In genomic region chr5:27475063-27475462, GRCh38 we compare ENCODE assay signal across 29 cellular contexts.
DNase-seq lines count a peak whose midpoint lies in the region; ATAC-seq and TF ChIP-seq lines count a peak whose summit lies in the region.
"Had no signal": no experiment of that assay in that cellular context is flagged by ENCODE, and none has a peak within 500 bp of the region (broad histone marks: within the 10 kb centered on the region; RNA-seq: fewer than 3 reads in every experiment).

No MANE protein-coding gene starts in this region.

- H3K4me1 ChIP-seq in smooth muscle cell (ENCODE audit: low read depth) = peaks cover 17% of the 10 kb centered on the region
- H3K4me1 ChIP-seq: ascending aorta, lower lobe of right lung, SJCRH30, tibial nerve had no signal

- H3K36me3 Mint-ChIP-seq in glutamatergic neuron (ENCODE audit: unreplicated experiment) = peaks cover 34% of the 10 kb centered on the region
- H3K36me3 Mint-ChIP-seq: activated naive CD8-positive, alpha-beta T cell treated with anti-CD3 and anti-CD28 coated beads for 36 hours had no signal

- H3K4me1 Mint-ChIP-seq in glutamatergic neuron (ENCODE audit: low read depth, unreplicated experiment) = peaks cover 12% of the 10 kb centered on the region
- H3K4me1 Mint-ChIP-seq: activated CD4-positive, alpha-beta T cell treated with anti-CD3 and anti-CD28 coated beads, Interleukin-2, amount 10 ng/mL, durations not matched to agents 24 days and 14 days; activated naive CD8-positive, alpha-beta T cell treated with anti-CD3 and anti-CD28 coated beads for 36 hours; central memory CD8-positive, alpha-beta T cell had no signal

- peaks cover 4% of the 10 kb centered on the region for H3K9me3 ChIP-seq in smooth muscle cell (replicated peaks; ENCODE audit: low read depth)
- H3K9me3 ChIP-seq: ascending aorta, SJCRH30 had no signal

- DNase-seq in H7 (no peak), OCI-M1 (lab: John Stamatoyannopoulos, UW) (peak; percentile 17), glutamatergic neuron (no peak), smooth muscle cell (lab: John Stamatoyannopoulos, UW; ENCODE audit: unreplicated experiment) (no peak), GOT3 (lab: John Stamatoyannopoulos, UW) (no peak), Right ventricle myocardium superior (no peak)
- DNase-seq: activated CD4-positive, alpha-beta T cell treated with anti-CD3 and anti-CD28 coated beads, Interleukin-2, amount 10 ng/mL, durations not matched to agents 24 days and 14 days; activated effector memory CD4-positive, alpha-beta T cell treated with anti-CD3 and anti-CD28 coated beads, Interleukin-2, amount 50 U/mL, for 16 hours; activated naive CD8-positive, alpha-beta T cell treated with anti-CD3 and anti-CD28 coated beads for 36 hours; COR-L47; DMS79 treated with DMSO at 0.1 percent for 48 hours; GF-D8; Kasumi-1; lower lobe of right lung; mucosa of descending colon; NCI-H1417; NCI-H2029 treated with DMSO at 0.1 percent for 48 hours; NCI-H526; SJCRH30; stimulated activated CD4-positive, alpha-beta T cell treated with anti-CD3 and anti-CD28 coated beads, Interleukin-4, amount 100 ng/mL, for 4 hours; T1000; WERI-Rb-1 had no signal

- peak overlapping the region; percentile 88 for H3K4me2 ChIP-seq in smooth muscle cell

- peaks cover 16% of the 10 kb centered on the region for H3K9me3 Mint-ChIP-seq in glutamatergic neuron (ENCODE audit: unreplicated experiment)
- H3K9me3 Mint-ChIP-seq: natural killer cell treated with Interleukin-12 subunit alpha and Interleukin-12 subunit beta and Interleukin-15 and Interleukin-18, amount 100 ng/mL, for 72 hours had no signal

- H3K27me3 ChIP-seq in H7 (ENCODE audit: control insufficient read depth, insufficient read depth, low read length) (no peaks in the 10 kb centered on the region), smooth muscle cell (ENCODE audit: low read depth) (no peaks in the 10 kb centered on the region)
- H3K27me3 ChIP-seq: ascending aorta, SJCRH30, tibial nerve had no signal

- peaks cover 37% of the 10 kb centered on the region for H3K79me2 ChIP-seq in smooth muscle cell (ENCODE audit: low read depth)

- no peaks in the 10 kb centered on the region for H3F3A ChIP-seq in smooth muscle cell (ENCODE audit: low read depth)

- H3K4me3 ChIP-seq in H7 (ENCODE audit: insufficient read depth, low read depth, low read length) (peak overlapping the region; percentile 58; the same call in 1 of the 2 replicates), smooth muscle cell (peak overlapping the region; percentile 57)
- H3K4me3 ChIP-seq: ascending aorta, lower lobe of right lung, mucosa of descending colon, SJCRH30, tibial nerve had no signal

- 80% methylated on average over 1 of the region's 1 CpG for WGBS in smooth muscle cell (ENCODE audit: low lambda C conversion rate)

- no peak overlapping the region for H3K9ac ChIP-seq in smooth muscle cell (ENCODE audit: low read depth)

- peaks cover 14% of the 10 kb centered on the region for H3K27me3 Mint-ChIP-seq in glutamatergic neuron (ENCODE audit: unreplicated experiment)
- H3K27me3 Mint-ChIP-seq: activated CD4-positive, alpha-beta T cell treated with anti-CD3 and anti-CD28 coated beads, Interleukin-2, amount 10 ng/mL, durations not matched to agents 24 days and 14 days; activated naive CD8-positive, alpha-beta T cell treated with anti-CD3 and anti-CD28 coated beads for 36 hours; central memory CD8-positive, alpha-beta T cell; natural killer cell treated with Interleukin-12 subunit alpha and Interleukin-12 subunit beta and Interleukin-15 and Interleukin-18, amount 100 ng/mL, for 72 hours had no signal

- peak overlapping the region; percentile 99 for H3K27ac Mint-ChIP-seq in glutamatergic neuron (ENCODE audit: unreplicated experiment)
- H3K27ac Mint-ChIP-seq: activated CD4-positive, alpha-beta T cell treated with anti-CD3 and anti-CD28 coated beads, Interleukin-2, amount 10 ng/mL, durations not matched to agents 24 days and 14 days; activated naive CD8-positive, alpha-beta T cell treated with anti-CD3 and anti-CD28 coated beads for 36 hours; natural killer cell treated with Interleukin-12 subunit alpha and Interleukin-12 subunit beta and Interleukin-15 and Interleukin-18, amount 100 ng/mL, for 72 hours had no signal

- H4K20me1 ChIP-seq in smooth muscle cell (ENCODE audit: low read depth) = peaks cover 7% of the 10 kb centered on the region

- H3K27ac ChIP-seq in smooth muscle cell (ENCODE audit: low read depth) = no peak overlapping the region
- H3K27ac ChIP-seq: ascending aorta, C4-2B, lower lobe of right lung, SJCRH30, tibial nerve, WERI-Rb-1 had no signal

- TF ChIP-seq CTCF in glutamatergic neuron (IDR thresholded peaks at IDR 0.05; ENCODE audit: partially characterized antibody, unreplicated experiment) (no peak), smooth muscle cell (IDR thresholded peaks at IDR 0.05; ENCODE audit: borderline replicate concordance, insufficient read depth, poor library complexity, severe bottlenecking) (no peak)

- peak overlapping the region; percentile 97 for H3K4me3 Mint-ChIP-seq in glutamatergic neuron (ENCODE audit: unreplicated experiment)
- H3K4me3 Mint-ChIP-seq: activated CD4-positive, alpha-beta T cell treated with anti-CD3 and anti-CD28 coated beads, Interleukin-2, amount 10 ng/mL, durations not matched to agents 24 days and 14 days; activated naive CD8-positive, alpha-beta T cell treated with anti-CD3 and anti-CD28 coated beads for 36 hours; central memory CD8-positive, alpha-beta T cell; natural killer cell treated with Interleukin-12 subunit alpha and Interleukin-12 subunit beta and Interleukin-15 and Interleukin-18, amount 100 ng/mL, for 72 hours had no signal

- H2AFZ ChIP-seq in smooth muscle cell (ENCODE audit: low read depth) = no peak overlapping the region

- ATAC-seq in Right ventricle myocardium superior (ENCODE audit: poor library complexity) (no peak), GM21390 (IDR thresholded peaks at IDR 0.05; ENCODE audit: unreplicated experiment) (no peak)
- ATAC-seq: esophagus mucosa; lower lobe of right lung; mucosa of descending colon; natural killer cell treated with Interleukin-12 subunit alpha and Interleukin-12 subunit beta and Interleukin-15 and Interleukin-18, amount 100 ng/mL, for 72 hours had no signal

- peaks cover 31% of the 10 kb centered on the region for H3K36me3 ChIP-seq in H7 (replicated peaks; ENCODE audit: control insufficient read depth, insufficient read depth, low read length)
- peaks cover 29% of the 10 kb centered on the region for H3K36me3 ChIP-seq in smooth muscle cell (ENCODE audit: low read depth)
- H3K36me3 ChIP-seq: ascending aorta, lower lobe of right lung, SJCRH30, tibial nerve, WERI-Rb-1 had no signal

- intact Hi-C loops in Right ventricle myocardium superior (cut with DNase I) = no loop called here
